2 cellular contexts compared by ENCODE assay signal in the genomic region with DNA sequence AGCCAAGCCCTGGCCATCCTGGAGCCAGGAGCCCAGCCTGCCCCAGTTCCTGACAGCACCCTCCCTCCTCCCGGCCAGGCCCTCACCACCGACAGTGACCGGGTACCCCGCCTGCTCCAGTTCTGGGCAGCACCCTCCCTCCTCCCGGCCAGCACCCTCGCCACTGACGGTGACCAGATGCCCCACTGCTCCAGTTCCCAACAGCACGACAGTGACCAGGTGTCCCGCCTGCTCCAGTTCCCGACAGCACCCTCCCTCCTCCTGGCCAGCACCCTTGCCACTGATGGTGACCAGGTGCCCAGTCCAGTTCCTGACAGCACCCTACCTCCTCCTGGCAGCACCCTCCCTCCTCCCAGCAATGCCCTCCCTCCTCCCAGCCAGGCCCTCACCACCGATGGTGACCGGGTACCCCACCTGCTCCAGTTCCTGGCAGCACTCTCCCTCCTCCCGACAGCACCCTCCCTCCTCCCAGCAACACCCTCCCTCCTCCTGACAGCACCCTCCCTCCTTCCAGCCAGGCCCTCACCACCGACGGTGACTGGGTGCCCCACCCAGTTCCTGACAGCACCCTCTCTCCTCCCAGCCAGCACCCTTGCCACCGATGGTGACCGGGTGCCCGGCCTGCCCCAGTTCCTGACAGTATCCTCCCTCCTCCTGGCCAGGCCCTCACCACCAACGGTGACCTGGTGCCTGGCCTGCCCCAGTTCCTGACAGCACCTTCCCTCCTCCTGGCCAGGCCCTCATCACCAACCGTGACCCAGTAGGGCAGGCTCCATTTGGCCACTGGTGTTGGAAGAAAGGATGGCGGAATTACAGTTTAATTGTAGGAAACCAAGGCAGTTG.
A peak's percentile ranks its signal among the peaks of the same experiment; 100 is the strongest.
TF ChIP-seq lines count a peak whose summit lies in the region.

No MANE protein-coding gene starts in this region.

TF ChIP-seq in HCT116, 20 proteins besides CTCF, POLR2A, EP300 and RAD21:
- no peak for TF ChIP-seq EGR1 (IDR thresholded peaks at IDR 0.05; ENCODE audit: low read depth)
- no peak for TF ChIP-seq ZNF274 (IDR thresholded peaks at IDR 0.05; ENCODE audit: low read depth, low read length)
- TF ChIP-seq FOSL1 (IDR thresholded peaks at IDR 0.05; ENCODE audit: low read depth) = no peak
- TF ChIP-seq EZH2phosphoT487 (IDR thresholded peaks at IDR 0.05; ENCODE audit: borderline replicate concordance) = no peak
- TF ChIP-seq CEBPB (IDR thresholded peaks at IDR 0.05; ENCODE audit: low read depth) = no peak
- no peak for TF ChIP-seq JUND (IDR thresholded peaks at IDR 0.05)
- TF ChIP-seq SRF (IDR thresholded peaks at IDR 0.05; ENCODE audit: low read depth) = no peak
- TF ChIP-seq ZBTB33 (IDR thresholded peaks at IDR 0.05; ENCODE audit: extremely low read depth, insufficient replicate concordance, low read length) = no peak
- TF ChIP-seq, protein P1, sequence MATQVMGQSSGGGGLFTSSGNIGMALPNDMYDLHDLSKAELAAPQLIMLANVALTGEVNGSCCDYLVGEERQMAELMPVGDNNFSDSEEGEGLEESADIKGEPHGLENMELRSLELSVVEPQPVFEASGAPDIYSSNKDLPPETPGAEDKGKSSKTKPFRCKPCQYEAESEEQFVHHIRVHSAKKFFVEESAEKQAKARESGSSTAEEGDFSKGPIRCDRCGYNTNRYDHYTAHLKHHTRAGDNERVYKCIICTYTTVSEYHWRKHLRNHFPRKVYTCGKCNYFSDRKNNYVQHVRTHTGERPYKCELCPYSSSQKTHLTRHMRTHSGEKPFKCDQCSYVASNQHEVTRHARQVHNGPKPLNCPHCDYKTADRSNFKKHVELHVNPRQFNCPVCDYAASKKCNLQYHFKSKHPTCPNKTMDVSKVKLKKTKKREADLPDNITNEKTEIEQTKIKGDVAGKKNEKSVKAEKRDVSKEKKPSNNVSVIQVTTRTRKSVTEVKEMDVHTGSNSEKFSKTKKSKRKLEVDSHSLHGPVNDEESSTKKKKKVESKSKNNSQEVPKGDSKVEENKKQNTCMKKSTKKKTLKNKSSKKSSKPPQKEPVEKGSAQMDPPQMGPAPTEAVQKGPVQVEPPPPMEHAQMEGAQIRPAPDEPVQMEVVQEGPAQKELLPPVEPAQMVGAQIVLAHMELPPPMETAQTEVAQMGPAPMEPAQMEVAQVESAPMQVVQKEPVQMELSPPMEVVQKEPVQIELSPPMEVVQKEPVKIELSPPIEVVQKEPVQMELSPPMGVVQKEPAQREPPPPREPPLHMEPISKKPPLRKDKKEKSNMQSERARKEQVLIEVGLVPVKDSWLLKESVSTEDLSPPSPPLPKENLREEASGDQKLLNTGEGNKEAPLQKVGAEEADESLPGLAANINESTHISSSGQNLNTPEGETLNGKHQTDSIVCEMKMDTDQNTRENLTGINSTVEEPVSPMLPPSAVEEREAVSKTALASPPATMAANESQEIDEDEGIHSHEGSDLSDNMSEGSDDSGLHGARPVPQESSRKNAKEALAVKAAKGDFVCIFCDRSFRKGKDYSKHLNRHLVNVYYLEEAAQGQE (IDR thresholded peaks at IDR 0.05; ENCODE audit: low read depth) = no peak
- no peak for TF ChIP-seq CBX3 (IDR thresholded peaks at IDR 0.05; ENCODE audit: low read depth)
- TF ChIP-seq, protein P2, sequence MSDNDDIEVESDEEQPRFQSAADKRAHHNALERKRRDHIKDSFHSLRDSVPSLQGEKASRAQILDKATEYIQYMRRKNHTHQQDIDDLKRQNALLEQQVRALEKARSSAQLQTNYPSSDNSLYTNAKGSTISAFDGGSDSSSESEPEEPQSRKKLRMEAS (IDR thresholded peaks at IDR 0.05) = no peak
- no peak for TF ChIP-seq SP1 (IDR thresholded peaks at IDR 0.05; ENCODE audit: low read depth)
- TF ChIP-seq ELF1 (IDR thresholded peaks at IDR 0.05; ENCODE audit: borderline replicate concordance, low read depth) = no peak
- TF ChIP-seq SIN3A (IDR thresholded peaks at IDR 0.05; ENCODE audit: low read depth) = no peak
- no peak for TF ChIP-seq EZH2 (IDR thresholded peaks at IDR 0.05)
- TF ChIP-seq YY1 (IDR thresholded peaks at IDR 0.05; ENCODE audit: extremely low read depth, insufficient replicate concordance, low read depth, low read length) = no peak
- no peak for TF ChIP-seq TCF7L2 (IDR thresholded peaks at IDR 0.05; ENCODE audit: borderline replicate concordance, extremely low read depth, insufficient read depth, insufficient read length)

TF ChIP-seq in SK-N-SH, 30 proteins besides CTCF, POLR2A, EP300 and RAD21:
- TF ChIP-seq, protein P3, sequence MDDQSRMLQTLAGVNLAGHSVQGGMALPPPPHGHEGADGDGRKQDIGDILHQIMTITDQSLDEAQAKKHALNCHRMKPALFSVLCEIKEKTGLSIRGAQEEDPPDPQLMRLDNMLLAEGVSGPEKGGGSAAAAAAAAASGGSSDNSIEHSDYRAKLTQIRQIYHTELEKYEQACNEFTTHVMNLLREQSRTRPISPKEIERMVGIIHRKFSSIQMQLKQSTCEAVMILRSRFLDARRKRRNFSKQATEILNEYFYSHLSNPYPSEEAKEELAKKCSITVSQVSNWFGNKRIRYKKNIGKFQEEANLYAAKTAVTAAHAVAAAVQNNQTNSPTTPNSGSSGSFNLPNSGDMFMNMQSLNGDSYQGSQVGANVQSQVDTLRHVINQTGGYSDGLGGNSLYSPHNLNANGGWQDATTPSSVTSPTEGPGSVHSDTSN (IDR thresholded peaks at IDR 0.05) = no peak
- no peak for TF ChIP-seq POLR2AphosphoS5 (IDR thresholded peaks at IDR 0.05; ENCODE audit: low read depth, low read length)
- TF ChIP-seq ZBTB33 (IDR thresholded peaks at IDR 0.05; ENCODE audit: borderline replicate concordance, low read depth) = no peak
- TF ChIP-seq USF1 (IDR thresholded peaks at IDR 0.05; ENCODE audit: borderline replicate concordance, low read depth) = no peak
- no peak for TF ChIP-seq ELF1 (IDR thresholded peaks at IDR 0.05)
- no peak for TF ChIP-seq JUND (IDR thresholded peaks at IDR 0.05)
- TF ChIP-seq IRF3 (IDR thresholded peaks at IDR 0.05; ENCODE audit: low read depth, low read length) = no peak
- TF ChIP-seq YY1 (IDR thresholded peaks at IDR 0.05; ENCODE audit: low read depth) = no peak
- peak; percentile 65; the same call in 1 of the 2 replicates for TF ChIP-seq FOXJ3 (CRISPR knock-in tag; IDR thresholded peaks at IDR 0.05)
- TF ChIP-seq NRF1 (IDR thresholded peaks at IDR 0.05; ENCODE audit: low read depth, low read length) = no peak
- TF ChIP-seq, protein P1 (IDR thresholded peaks at IDR 0.05; ENCODE audit: low read depth, low read length) = no peak
- TF ChIP-seq SIN3A (IDR thresholded peaks at IDR 0.05; ENCODE audit: borderline replicate concordance, low read depth, low read length) = no peak
- TF ChIP-seq SMC3 (IDR thresholded peaks at IDR 0.05; ENCODE audit: low read depth, low read length) = no peak
- no peak for TF ChIP-seq FOXM1 (IDR thresholded peaks at IDR 0.05; ENCODE audit: low read depth)
- TF ChIP-seq RFX5 (IDR thresholded peaks at IDR 0.05; ENCODE audit: low read length) = no peak
- no peak for TF ChIP-seq TCF12 (IDR thresholded peaks at IDR 0.05)
- TF ChIP-seq GATA2 (CRISPR knock-in tag; IDR thresholded peaks at IDR 0.05) = peak; percentile 41; the same call in 1 of the 2 replicates
- TF ChIP-seq CHD2 (IDR thresholded peaks at IDR 0.05; ENCODE audit: low read length, partially characterized antibody) = peak; percentile 68
- no peak for TF ChIP-seq TAF1 (IDR thresholded peaks at IDR 0.05; ENCODE audit: borderline replicate concordance, low read depth, low read length)
- no peak for TF ChIP-seq TEAD4 (IDR thresholded peaks at IDR 0.05; ENCODE audit: borderline replicate concordance, insufficient read depth)
- no peak for TF ChIP-seq GABPA (IDR thresholded peaks at IDR 0.05; ENCODE audit: low read depth)
TF ChIP-seq in SK-N-SH: peak in this region for 3.
